ENCODE assay signal across 12 cellular contexts in the genomic region with DNA sequence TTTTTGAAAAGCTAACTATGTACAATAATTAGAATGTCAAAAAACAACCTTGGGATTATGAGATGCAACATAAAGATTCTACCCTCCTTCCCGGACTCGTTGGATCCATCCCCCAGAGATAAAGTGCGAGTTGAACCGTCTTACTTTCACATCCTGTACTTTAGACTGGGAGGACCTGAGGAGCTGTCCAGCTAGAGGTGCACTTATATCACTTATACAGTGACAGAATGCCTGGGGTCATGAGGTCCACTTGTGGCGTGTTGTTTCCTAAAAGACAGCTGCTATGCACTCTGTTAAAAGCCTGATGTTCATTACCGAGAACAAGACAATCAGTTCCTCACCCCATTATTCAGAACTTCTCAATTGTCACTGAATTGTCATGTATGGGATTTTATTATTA. TPM values are rescaled to one million over a fixed set of nuclear protein-coding genes. Genes with fewer than 3 reads are reported as not detected.
DNase-seq lines count a peak whose midpoint lies in the region; ATAC-seq and TF ChIP-seq lines count a peak whose summit lies in the region.
"Had no signal": no experiment of that assay in that cellular context is flagged by ENCODE, and none has a peak within 500 bp of the region (broad histone marks: within the 10 kb centered on the region; RNA-seq: fewer than 3 reads in every experiment).

No MANE protein-coding gene starts in this region.

- POLR2A ChIA-PET in naive thymus-derived CD4-positive, alpha-beta T cell (lab: Charles Lee) = interaction anchor here (1.2 kb wide), 1 partner anchor 315 kb away, joined by 4 read pairs; no protein-coding TSS in a partner anchor

- no peaks in the 10 kb centered on the region for H3K9me3 ChIP-seq in BLaER1
- no peaks in the 10 kb centered on the region for H3K9me3 ChIP-seq in naive thymus-derived CD4-positive, alpha-beta T cell (ENCODE audit: control insufficient read depth in 2 of 3, low read length in 3 of 3)

- TF ChIP-seq CTCF in GM12865 (IDR thresholded peaks at IDR 0.05; ENCODE audit: insufficient read depth, low read depth, low read length, missing control alignments) = no peak

- peak overlapping the region; percentile 96 for H3K27ac Mint-ChIP-seq in activated T-helper 2 cell treated with anti-CD3 and anti-CD28 coated beads, Interferon-gamma antibody, Interleukin-2, Interleukin-4, amounts not matched to agents 10 μg/mL and 5 μg/mL and 100 μg/mL, durations not matched to agents 14 hours and 24 hours and 36 hours
- H3K27ac Mint-ChIP-seq in naive thymus-derived CD4-positive, alpha-beta T cell = peak overlapping the region; percentile 85 to 99 (median 92)

- H3K4me1 Mint-ChIP-seq in activated T-helper 2 cell treated with anti-CD3 and anti-CD28 coated beads, Interferon-gamma antibody, Interleukin-2, Interleukin-4, amounts not matched to agents 10 μg/mL and 5 μg/mL and 100 μg/mL, durations not matched to agents 14 hours and 24 hours and 36 hours (ENCODE audit: low read depth) = peaks cover 38% of the 10 kb centered on the region
- H3K4me1 Mint-ChIP-seq in naive thymus-derived CD4-positive, alpha-beta T cell = peaks cover 13 to 45% (median 41%) of the 10 kb centered on the region in 7 donors

- H3K4me3 ChIP-seq in BLaER1 (no peak overlapping the region), GM12865 (ENCODE audit: low read depth, low read length) (peak overlapping the region; percentile 92)
- H3K4me3 ChIP-seq in naive thymus-derived CD4-positive, alpha-beta T cell (ENCODE audit: low read length) = no peak overlapping the region

- peaks cover 37% of the 10 kb centered on the region for H3K4me1 ChIP-seq in BLaER1
- peaks cover 19 to 27% of the 10 kb centered on the region in 2 donors for H3K4me1 ChIP-seq in naive thymus-derived CD4-positive, alpha-beta T cell (ENCODE audit: control insufficient read depth in 2 of 2, insufficient read depth in 2 of 2, low read length in 2 of 2)

- CTCF ChIA-PET in naive thymus-derived CD4-positive, alpha-beta T cell (lab: Charles Lee) = interaction anchor here (0.7 kb wide), 1 partner anchor 118 kb away, joined by 3 read pairs; no protein-coding TSS in a partner anchor

- H3K36me3 ChIP-seq in BLaER1 = 0 out of 2 replicates have a peak, but pooled peaks cover 12% of the 10 kb centered on the region
- H3K36me3 ChIP-seq in naive thymus-derived CD4-positive, alpha-beta T cell (ENCODE audit: control insufficient read depth in 2 of 3, insufficient read depth in 3 of 3, low read length in 3 of 3) = no peaks in the 10 kb centered on the region

- peak overlapping the region; percentile 91 for H3K4me2 ChIP-seq in BLaER1

- ATAC-seq in naive thymus-derived CD4-positive, alpha-beta T cell = no peak
- ATAC-seq in GM18870 (IDR thresholded peaks at IDR 0.05; ENCODE audit: unreplicated experiment) (no peak), HG02870 (IDR thresholded peaks at IDR 0.05; ENCODE audit: unreplicated experiment) (no peak), GM19455 (IDR thresholded peaks at IDR 0.05; ENCODE audit: unreplicated experiment) (no peak), HG03135 (IDR thresholded peaks at IDR 0.05; ENCODE audit: unreplicated experiment) (no peak)
- ATAC-seq: sciatic nerve had no signal

- no peaks in the 10 kb centered on the region for H3K27me3 Mint-ChIP-seq in activated T-helper 2 cell treated with anti-CD3 and anti-CD28 coated beads, Interferon-gamma antibody, Interleukin-2, Interleukin-4, amounts not matched to agents 10 μg/mL and 5 μg/mL and 100 μg/mL, durations not matched to agents 14 hours and 24 hours and 36 hours (ENCODE audit: low read depth)
- H3K27me3 Mint-ChIP-seq in naive thymus-derived CD4-positive, alpha-beta T cell = no peaks in the 10 kb centered on the region

- H3K9me3 Mint-ChIP-seq in activated T-helper 2 cell treated with anti-CD3 and anti-CD28 coated beads, Interferon-gamma antibody, Interleukin-2, Interleukin-4, amounts not matched to agents 10 μg/mL and 5 μg/mL and 100 μg/mL, durations not matched to agents 14 hours and 24 hours and 36 hours = no peaks in the 10 kb centered on the region
- H3K9me3 Mint-ChIP-seq in naive thymus-derived CD4-positive, alpha-beta T cell = no peaks in the 10 kb centered on the region

- peaks cover 10% of the 10 kb centered on the region for H3K36me3 Mint-ChIP-seq in activated T-helper 2 cell treated with anti-CD3 and anti-CD28 coated beads, Interferon-gamma antibody, Interleukin-2, Interleukin-4, amounts not matched to agents 10 μg/mL and 5 μg/mL and 100 μg/mL, durations not matched to agents 14 hours and 24 hours and 36 hours (ENCODE audit: low read depth)
- H3K36me3 Mint-ChIP-seq in naive thymus-derived CD4-positive, alpha-beta T cell = no peaks in the 10 kb centered on the region

- no peaks in the 10 kb centered on the region for H3K27me3 ChIP-seq in BLaER1
- no peaks in the 10 kb centered on the region for H3K27me3 ChIP-seq in naive thymus-derived CD4-positive, alpha-beta T cell (ENCODE audit: control insufficient read depth in 2 of 2, insufficient read depth in 2 of 2, low read length in 2 of 2)

- peak overlapping the region; percentile 90; the same call in 1 of the 2 replicates for H3K9ac ChIP-seq in BLaER1

- peaks cover 51% of the 10 kb centered on the region for H4K20me1 ChIP-seq in BLaER1

- DNase-seq in GM12865 (ENCODE audit: low read depth) = no peak
- DNase-seq in activated T-helper 2 cell treated with anti-CD3 and anti-CD28 coated beads, Interferon-gamma antibody, Interleukin-2, Interleukin-4, amounts not matched to agents 10 μg/mL and 5 μg/mL and 100 μg/mL, durations not matched to agents 14 hours and 24 hours and 36 hours (ENCODE audit: low spot score) = no peak
- no peak for DNase-seq in naive thymus-derived CD4-positive, alpha-beta T cell
- DNase-seq: DMS153, GOT3, NCI-H1417 had no signal

- H3K4me3 Mint-ChIP-seq in activated T-helper 2 cell treated with anti-CD3 and anti-CD28 coated beads, Interferon-gamma antibody, Interleukin-2, Interleukin-4, amounts not matched to agents 10 μg/mL and 5 μg/mL and 100 μg/mL, durations not matched to agents 14 hours and 24 hours and 36 hours (ENCODE audit: low read depth) = peak overlapping the region; percentile 96
- H3K4me3 Mint-ChIP-seq in naive thymus-derived CD4-positive, alpha-beta T cell = peak overlapping the region in 8 of 10 donors; percentile 25 to 94 (median 88)

- no peak overlapping the region for H3K27ac ChIP-seq in BLaER1
- H3K27ac ChIP-seq in naive thymus-derived CD4-positive, alpha-beta T cell (ENCODE audit: low read depth, low read length) = no peak overlapping the region

- intact Hi-C loops in activated T-helper 2 cell treated with anti-CD3 and anti-CD28 coated beads, Interferon-gamma antibody, Interleukin-2, Interleukin-4, amounts not matched to agents 10 μg/mL and 5 μg/mL and 100 μg/mL, durations not matched to agents 14 hours and 24 hours and 36 hours (cut with micrococcal nuclease) = loop anchor here (10.0 kb wide), 2 partner anchors 226 to 826 kb away; partner anchors contain the start of genes MCM8 and TRMT6
- intact Hi-C loops in naive thymus-derived CD4-positive, alpha-beta T cell (cut with micrococcal nuclease) = loop anchor here (5.0 to 10.0 kb wide), 6 partner anchors 466 to 1364 kb away; partner anchors contain the start of genes MCM8 (in 2 of the 2), TRMT6 (in 2 of the 2), ADISSP (in 1 of the 2) and CDC25B (in 1 of the 2)

RNA-seq across cellular contexts. Expression of gene CDS2, which starts 2.1 kb away (rescaled TPM):
- total RNA-seq in activated T-helper 2 cell treated with anti-CD3 and anti-CD28 coated beads, Interferon-gamma antibody, Interleukin-2, Interleukin-4, amounts not matched to agents 10 μg/mL and 5 μg/mL and 100 μg/mL, durations not matched to agents 14 hours and 24 hours and 36 hours = 41.4 and 47.7 TPM in 2 replicates
- 10 to 100 TPM; 48.3 to 58.3 (median 57.8) TPM for total RNA-seq in naive thymus-derived CD4-positive, alpha-beta T cell
- 10 to 100 TPM; 34.9 to 37.8 TPM for polyA plus RNA-seq in naive thymus-derived CD4-positive, alpha-beta T cell

RNA-seq across cellular contexts. Expression of gene PCNA, which starts 9.1 kb away (rescaled TPM):
- total RNA-seq in activated T-helper 2 cell treated with anti-CD3 and anti-CD28 coated beads, Interferon-gamma antibody, Interleukin-2, Interleukin-4, amounts not matched to agents 10 μg/mL and 5 μg/mL and 100 μg/mL, durations not matched to agents 14 hours and 24 hours and 36 hours = 429 and 431 TPM in 2 replicates
- total RNA-seq in naive thymus-derived CD4-positive, alpha-beta T cell = 100 to 1,000 TPM in 1 of 5 experiments, 10 to 100 TPM in 4; 21.6 to 392 (median 39.3) TPM
- 10 to 100 TPM; 48.3 to 67.4 TPM for polyA plus RNA-seq in naive thymus-derived CD4-positive, alpha-beta T cell

RNA-seq across cellular contexts. Expression of gene TMEM230, which starts 16.0 kb away (rescaled TPM):
- total RNA-seq in activated T-helper 2 cell treated with anti-CD3 and anti-CD28 coated beads, Interferon-gamma antibody, Interleukin-2, Interleukin-4, amounts not matched to agents 10 μg/mL and 5 μg/mL and 100 μg/mL, durations not matched to agents 14 hours and 24 hours and 36 hours = 77.5 and 80.7 TPM in 2 replicates
- total RNA-seq in naive thymus-derived CD4-positive, alpha-beta T cell = 10 to 100 TPM; 48.5 to 91.7 (median 75.5) TPM
- polyA plus RNA-seq in naive thymus-derived CD4-positive, alpha-beta T cell = 100 to 1,000 TPM; 187 to 192 TPM
